Comparison of ENCODE assay signal across 26 cellular contexts in genomic region chr4:19592391-19592790, GRCh38.
DNase-seq lines count a peak whose midpoint lies in the region; ATAC-seq and TF ChIP-seq lines count a peak whose summit lies in the region.
"Had no signal": no experiment of that assay in that cellular context is flagged by ENCODE, and none has a peak within 500 bp of the region (broad histone marks: within the 10 kb centered on the region; RNA-seq: fewer than 3 reads in every experiment).

No MANE protein-coding gene starts in this region.

- no peaks in the 10 kb centered on the region for H3K27me3 Mint-ChIP-seq in HFFc6 (ENCODE audit: insufficient read depth)
- no peaks in the 10 kb centered on the region for H3K27me3 Mint-ChIP-seq in CD4-positive, alpha-beta T cell
- H3K27me3 Mint-ChIP-seq: activated naive CD8-positive, alpha-beta T cell; activated T-helper 17 cell treated with anti-CD3 and anti-CD28 coated beads, Interleukin-2, amount 50 U/mL, for 72 hours; CD4-positive, alpha-beta memory T cell; stimulated activated naive B cell treated with anti-CD40 and anti-IgM and Interleukin-4, amounts not matched to agents 10 μg/mL and 1 μg/mL and 100 μg/mL, for 72 hours had no signal

- CTCF ChIA-PET in CD4-positive, alpha-beta T cell (lab: Charles Lee) = interaction anchor here (0.7 kb wide), 1 partner anchor 16 kb away, joined by 3 read pairs; no protein-coding TSS in a partner anchor

- TF ChIP-seq CTCF in HFFc6 (IDR thresholded peaks at IDR 0.05) = no peak
- TF ChIP-seq CTCF in CD4-positive, alpha-beta T cell (IDR thresholded peaks at IDR 0.05) = no peak

- intact Hi-C loops in CD4-positive, alpha-beta T cell (cut with DNase I, micrococcal nuclease) = no loop called here

- H3K9me3 Mint-ChIP-seq in HFFc6 = no peaks in the 10 kb centered on the region
- peaks cover 14% of the 10 kb centered on the region for H3K9me3 Mint-ChIP-seq in CD4-positive, alpha-beta T cell

- DNase-seq in Daoy (ENCODE audit: low read depth) (peak; percentile 33), HFFc6 (peak; percentile 8), kidney tubule cell (ENCODE audit: low spot score) (peak; percentile 7), MG63 (no peak), DMS153 (lab: John Stamatoyannopoulos, UW) (no peak)
- no peak for DNase-seq in CD4-positive, alpha-beta T cell
- DNase-seq: activated CD4-positive, alpha-beta T cell treated with anti-CD3 and anti-CD28 coated beads, Interleukin-2, amount 50 U/mL, for 4 hours; activated CD8-positive, alpha-beta memory T cell treated with anti-CD3 and anti-CD28 coated beads, Interleukin-2, amount 50 U/mL, for 4 hours; AML-193; aorta; CD4-positive, alpha-beta memory T cell; GDM1; hypothalamus; immature natural killer cell; left lung; NCI-H146; NCI-H2227 treated with DMSO at 0.1 percent for 48 hours; stimulated activated CD4-positive, alpha-beta T cell treated with anti-CD3 and anti-CD28 coated beads, Interleukin-15, amount 100 ng/mL, for 24 hours; stimulated activated naive B cell treated with anti-CD40 and anti-IgM and Interleukin-4, amounts not matched to agents 10 μg/mL and 1 μg/mL and 100 μg/mL, for 72 hours; upper lobe of left lung had no signal

- no peak overlapping the region for H3K4me3 Mint-ChIP-seq in HFFc6
- H3K4me3 Mint-ChIP-seq in CD4-positive, alpha-beta T cell = no peak overlapping the region
- H3K4me3 Mint-ChIP-seq: activated naive CD8-positive, alpha-beta T cell; activated T-helper 17 cell treated with anti-CD3 and anti-CD28 coated beads, Interleukin-2, amount 50 U/mL, for 72 hours; CD4-positive, alpha-beta memory T cell; immature natural killer cell; stimulated activated naive B cell treated with anti-CD40 and anti-IgM and Interleukin-4, amounts not matched to agents 10 μg/mL and 1 μg/mL and 100 μg/mL, for 72 hours had no signal

- H3K27ac Mint-ChIP-seq in HFFc6 = no peak overlapping the region
- H3K27ac Mint-ChIP-seq in CD4-positive, alpha-beta T cell = no peak overlapping the region
- H3K27ac Mint-ChIP-seq: activated naive CD8-positive, alpha-beta T cell; activated T-helper 17 cell treated with anti-CD3 and anti-CD28 coated beads, Interleukin-2, amount 50 U/mL, for 72 hours; immature natural killer cell; stimulated activated naive B cell treated with anti-CD40 and anti-IgM and Interleukin-4, amounts not matched to agents 10 μg/mL and 1 μg/mL and 100 μg/mL, for 72 hours had no signal

- no peaks in the 10 kb centered on the region for H3K27me3 ChIP-seq in MG63
- H3K27me3 ChIP-seq in CD4-positive, alpha-beta T cell (ENCODE audit: control insufficient read depth, insufficient read depth, low read length) = no peaks in the 10 kb centered on the region
- H3K27me3 ChIP-seq: esophagus muscularis mucosa, left lung, SJSA1, upper lobe of left lung had no signal

- POLR2A ChIA-PET in CD4-positive, alpha-beta T cell (lab: Charles Lee) = no interaction called here

- no peak overlapping the region for H3K4me3 ChIP-seq in MG63
- H3K4me3 ChIP-seq: esophagus muscularis mucosa, left lung, SJSA1, upper lobe of left lung had no signal

- peaks cover 5% of the 10 kb centered on the region; the same call in 1 of the 2 replicates for H3K36me3 Mint-ChIP-seq in HFFc6 (ENCODE audit: low read depth)
- H3K36me3 Mint-ChIP-seq in CD4-positive, alpha-beta T cell (ENCODE audit: low read depth) = no peaks in the 10 kb centered on the region
- H3K36me3 Mint-ChIP-seq: activated naive CD8-positive, alpha-beta T cell; CD4-positive, alpha-beta memory T cell; immature natural killer cell; stimulated activated naive B cell treated with anti-CD40 and anti-IgM and Interleukin-4, amounts not matched to agents 10 μg/mL and 1 μg/mL and 100 μg/mL, for 72 hours had no signal

- peaks cover 6% of the 10 kb centered on the region for H3K4me1 Mint-ChIP-seq in HFFc6 (ENCODE audit: low read depth)
- H3K4me1 Mint-ChIP-seq in CD4-positive, alpha-beta T cell (ENCODE audit: low read depth) = no peaks in the 10 kb centered on the region
- H3K4me1 Mint-ChIP-seq: activated T-helper 17 cell treated with anti-CD3 and anti-CD28 coated beads, Interleukin-2, amount 50 U/mL, for 72 hours; CD4-positive, alpha-beta memory T cell; immature natural killer cell; stimulated activated naive B cell treated with anti-CD40 and anti-IgM and Interleukin-4, amounts not matched to agents 10 μg/mL and 1 μg/mL and 100 μg/mL, for 72 hours had no signal

- H3K36me3 ChIP-seq in MG63 = no peaks in the 10 kb centered on the region
- H3K36me3 ChIP-seq: esophagus muscularis mucosa, left lung, SJSA1, upper lobe of left lung had no signal

- H3K27ac ChIP-seq in CD4-positive, alpha-beta T cell (ENCODE audit: low read depth, low read length) = no peak overlapping the region
- H3K27ac ChIP-seq: esophagus muscularis mucosa, KMS-11, left lung, SJSA1, upper lobe of left lung had no signal

- no peaks in the 10 kb centered on the region for H3K9me3 ChIP-seq in MG63
- no peaks in the 10 kb centered on the region for H3K9me3 ChIP-seq in CD4-positive, alpha-beta T cell (ENCODE audit: control insufficient read depth, low read length)
- H3K9me3 ChIP-seq: esophagus muscularis mucosa, left lung, SJSA1, upper lobe of left lung had no signal

- peak; percentile 50; the same call in 1 of the 3 replicates for ATAC-seq in SK-N-SH treated with all-trans-retinoic acid at 6 μM for 48 hours
- no peak for ATAC-seq in CD4-positive, alpha-beta T cell (ENCODE audit: poor library complexity)
- ATAC-seq: activated T-helper 17 cell treated with anti-CD3 and anti-CD28 coated beads, Interleukin-2, amount 50 U/mL, for 72 hours; left lung; stimulated activated naive B cell treated with anti-CD40 and anti-IgM and Interleukin-4, amounts not matched to agents 10 μg/mL and 1 μg/mL and 100 μg/mL, for 72 hours had no signal

TF ChIP-seq in SK-N-SH treated with all-trans-retinoic acid at 6 μM for 48 hours, 23 proteins besides CTCF, POLR2A, EP300 and RAD21:
- TF ChIP-seq SNAI2 (CRISPR knock-in tag; IDR thresholded peaks at IDR 0.05) (no peak), TSHZ2 (CRISPR knock-in tag; IDR thresholded peaks at IDR 0.05) (no peak), ZFP30 (CRISPR knock-in tag; IDR thresholded peaks at IDR 0.05) (no peak), TOX (CRISPR knock-in tag; IDR thresholded peaks at IDR 0.05; ENCODE audit: borderline replicate concordance) (no peak), TCF4 (CRISPR knock-in tag; IDR thresholded peaks at IDR 0.05; ENCODE audit: borderline replicate concordance) (no peak), CSRNP3 (CRISPR knock-in tag; IDR thresholded peaks at IDR 0.05) (no peak), ZNF8 (CRISPR knock-in tag; IDR thresholded peaks at IDR 0.05) (no peak), ZNF565 (CRISPR knock-in tag; conservative IDR thresholded peaks at IDR 0.05; ENCODE audit: low read depth) (no peak), ESRRG (CRISPR knock-in tag; IDR thresholded peaks at IDR 0.05) (no peak), GLIS3 (CRISPR knock-in tag; IDR thresholded peaks at IDR 0.05) (no peak), PPARA (CRISPR knock-in tag; IDR thresholded peaks at IDR 0.05; ENCODE audit: borderline replicate concordance) (no peak), ARNTL (CRISPR knock-in tag; IDR thresholded peaks at IDR 0.05; ENCODE audit: borderline replicate concordance, low read depth) (no peak), ISL1 (CRISPR knock-in tag; IDR thresholded peaks at IDR 0.05) (no peak)

Comparison
In these comparisons a context has a peak if more than half of its experiments do, and no peak if none do; other contexts are left out.
1. DNase-seq: peak in Daoy (single experiment), HFFc6 (single experiment) and kidney tubule cell (single experiment); none in MG63 (single experiment), DMS153 (single experiment) and CD4-positive, alpha-beta T cell (0 of 10).